In the genomic region with DNA sequence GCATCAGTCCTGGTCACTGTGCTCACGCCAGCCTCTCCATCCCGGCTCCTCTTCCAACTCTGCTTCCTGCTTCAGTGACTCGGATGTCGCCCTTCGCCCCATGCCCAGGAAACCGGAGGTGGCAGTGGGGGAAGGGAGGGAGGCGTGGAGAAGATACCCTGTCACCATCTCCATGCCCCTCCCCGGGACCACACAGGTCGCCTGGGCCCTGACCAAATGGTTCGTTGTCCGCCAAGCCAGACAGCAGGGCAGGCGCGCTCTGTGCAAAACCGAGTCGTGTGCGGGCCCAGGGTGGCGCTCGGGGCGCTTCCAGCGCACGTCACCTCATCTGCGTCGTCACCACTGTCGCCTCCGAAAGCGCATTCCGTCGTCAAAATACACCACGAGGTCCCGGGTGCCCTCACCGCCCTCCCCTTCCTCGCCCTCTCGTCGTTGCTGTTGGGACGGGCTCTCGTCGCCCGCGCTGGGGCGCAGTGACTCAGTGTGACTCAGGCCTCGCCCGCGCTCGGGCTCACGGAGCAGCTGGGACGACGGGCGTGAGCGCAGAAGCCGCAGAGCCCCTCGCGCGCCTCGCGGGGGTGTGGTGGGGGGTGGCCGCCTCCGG, we compare ENCODE assay signal across 8 cellular contexts. TPM values are rescaled to one million over a fixed set of nuclear protein-coding genes. Genes with fewer than 3 reads are reported as not detected.
A peak's percentile ranks its signal among the peaks of the same experiment; 100 is the strongest.
DNase-seq lines count a peak whose midpoint lies in the region; ATAC-seq and TF ChIP-seq lines count a peak whose summit lies in the region.

No MANE protein-coding gene starts in this region.

- peaks cover 6% of the 10 kb centered on the region for H3K27me3 ChIP-seq in colonic mucosa
- no peaks in the 10 kb centered on the region for H3K27me3 ChIP-seq in liver (ENCODE audit: control insufficient read depth in 4 of 4, insufficient read depth in 4 of 4, low read length in 3 of 4)

- intact Hi-C loops in colonic mucosa (cut with DNase I): no loop called here

- 7% methylated on average over 57 of the region's 57 CpGs for WGBS in liver

- no peak for TF ChIP-seq RAD21 in liver (IDR thresholded peaks at IDR 0.05)

- H3K36me3 ChIP-seq in colonic mucosa: no peaks in the 10 kb centered on the region
- H3K36me3 ChIP-seq in liver (ENCODE audit: control insufficient read depth in 4 of 4, insufficient read depth in 3 of 4, low read depth in 1 of 4, low read length in 3 of 4): no peaks in the 10 kb centered on the region

- H3K9me3 ChIP-seq in colonic mucosa (no peaks in the 10 kb centered on the region), liver (ENCODE audit: control insufficient read depth in 4 of 4, low read length in 3 of 4) (no peaks in the 10 kb centered on the region)

- TF ChIP-seq CTCF in colonic mucosa (IDR thresholded peaks at IDR 0.05) (no peak), liver (IDR thresholded peaks at IDR 0.05; ENCODE audit: low read depth, low read length, missing input control) (no peak)

- H3K4me1 ChIP-seq in colonic mucosa (peaks cover 12% of the 10 kb centered on the region), liver (ENCODE audit: control insufficient read depth in 4 of 4, insufficient read depth in 4 of 4, low read length in 3 of 4) (peaks cover 7 to 23% (median 12%) of the 10 kb centered on the region in 4 donors)

- peak; percentile 37 for DNase-seq in NCI-H510A (lab: John Stamatoyannopoulos, UW)
- no peak for DNase-seq in NCI-H510A treated with DMSO at 0.1 percent for 48 hours (lab: John Stamatoyannopoulos, UW)
- peak; percentile 85 to 87 for DNase-seq in activated CD4-positive, alpha-beta T cell treated with anti-CD3 and anti-CD28 coated beads for 4 hours
- DNase-seq in colonic mucosa: peak; percentile 60
- peak; percentile 70 to 77 for DNase-seq in stimulated activated CD4-positive, alpha-beta T cell treated with anti-CD3 and anti-CD28 coated beads, Interleukin-4, amount 100 ng/mL, for 48 hours (ENCODE audit: low read depth in 2 of 2)
- no peak for DNase-seq in NCI-H226

- H3K4me3 ChIP-seq in colonic mucosa: peak overlapping the region; percentile 41
- peak overlapping the region; percentile 34 to 66 (median 50) for H3K4me3 ChIP-seq in liver (ENCODE audit: low read depth in 1 of 3, low read length in 3 of 3)

- no peak for ATAC-seq in HG03460 (IDR thresholded peaks at IDR 0.05; ENCODE audit: unreplicated experiment)

- H3K27ac ChIP-seq in colonic mucosa (no peak overlapping the region), liver (ENCODE audit: low read depth in 1 of 2, low read length in 2 of 2) (peak overlapping the region; percentile 68 to 80)

- peak overlapping the region; percentile 46 to 60 for H3K9ac ChIP-seq in colonic mucosa (ENCODE audit: low read depth in 2 of 2, low read length in 2 of 2)
- H3K9ac ChIP-seq in liver (ENCODE audit: low read depth in 1 of 2, low read length in 2 of 2): peak overlapping the region in 1 of 2 donors; percentile 65

TF ChIP-seq in liver, 16 proteins besides CTCF, POLR2A, EP300 and RAD21:
- TF ChIP-seq, protein P1, sequence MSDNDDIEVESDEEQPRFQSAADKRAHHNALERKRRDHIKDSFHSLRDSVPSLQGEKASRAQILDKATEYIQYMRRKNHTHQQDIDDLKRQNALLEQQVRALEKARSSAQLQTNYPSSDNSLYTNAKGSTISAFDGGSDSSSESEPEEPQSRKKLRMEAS (IDR thresholded peaks at IDR 0.05): peak; percentile 57
- TF ChIP-seq, protein P2, sequence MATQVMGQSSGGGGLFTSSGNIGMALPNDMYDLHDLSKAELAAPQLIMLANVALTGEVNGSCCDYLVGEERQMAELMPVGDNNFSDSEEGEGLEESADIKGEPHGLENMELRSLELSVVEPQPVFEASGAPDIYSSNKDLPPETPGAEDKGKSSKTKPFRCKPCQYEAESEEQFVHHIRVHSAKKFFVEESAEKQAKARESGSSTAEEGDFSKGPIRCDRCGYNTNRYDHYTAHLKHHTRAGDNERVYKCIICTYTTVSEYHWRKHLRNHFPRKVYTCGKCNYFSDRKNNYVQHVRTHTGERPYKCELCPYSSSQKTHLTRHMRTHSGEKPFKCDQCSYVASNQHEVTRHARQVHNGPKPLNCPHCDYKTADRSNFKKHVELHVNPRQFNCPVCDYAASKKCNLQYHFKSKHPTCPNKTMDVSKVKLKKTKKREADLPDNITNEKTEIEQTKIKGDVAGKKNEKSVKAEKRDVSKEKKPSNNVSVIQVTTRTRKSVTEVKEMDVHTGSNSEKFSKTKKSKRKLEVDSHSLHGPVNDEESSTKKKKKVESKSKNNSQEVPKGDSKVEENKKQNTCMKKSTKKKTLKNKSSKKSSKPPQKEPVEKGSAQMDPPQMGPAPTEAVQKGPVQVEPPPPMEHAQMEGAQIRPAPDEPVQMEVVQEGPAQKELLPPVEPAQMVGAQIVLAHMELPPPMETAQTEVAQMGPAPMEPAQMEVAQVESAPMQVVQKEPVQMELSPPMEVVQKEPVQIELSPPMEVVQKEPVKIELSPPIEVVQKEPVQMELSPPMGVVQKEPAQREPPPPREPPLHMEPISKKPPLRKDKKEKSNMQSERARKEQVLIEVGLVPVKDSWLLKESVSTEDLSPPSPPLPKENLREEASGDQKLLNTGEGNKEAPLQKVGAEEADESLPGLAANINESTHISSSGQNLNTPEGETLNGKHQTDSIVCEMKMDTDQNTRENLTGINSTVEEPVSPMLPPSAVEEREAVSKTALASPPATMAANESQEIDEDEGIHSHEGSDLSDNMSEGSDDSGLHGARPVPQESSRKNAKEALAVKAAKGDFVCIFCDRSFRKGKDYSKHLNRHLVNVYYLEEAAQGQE (IDR thresholded peaks at IDR 0.05): peak; percentile 37
- TF ChIP-seq EGR1 (IDR thresholded peaks at IDR 0.05; ENCODE audit: low read depth in 2 of 2) (no peak), JUND (IDR thresholded peaks at IDR 0.05) (peak in 1 of 2 donors; percentile 12), SP1 (IDR thresholded peaks at IDR 0.05) (peak; percentile 47), FOXA2 (IDR thresholded peaks at IDR 0.05) (no peak), FOXA1 (IDR thresholded peaks at IDR 0.05) (no peak), GABPA (IDR thresholded peaks at IDR 0.05 in 1 of 2, conservative IDR thresholded peaks at IDR 0.05 in 1 of 2) (peak in 1 of 2 donors; percentile 70), TAF1 (conservative IDR thresholded peaks at IDR 0.05) (peak; percentile 49), NR2F2 (IDR thresholded peaks at IDR 0.05) (peak; percentile 58), HNF4G (IDR thresholded peaks at IDR 0.05) (no peak), YY1 (IDR thresholded peaks at IDR 0.05) (peak; percentile 84), HNF4A (conservative IDR thresholded peaks at IDR 0.05) (peak; percentile 59 to 61), RXRA (IDR thresholded peaks at IDR 0.05) (peak; percentile 29 to 45)
- TF ChIP-seq, protein P3, sequence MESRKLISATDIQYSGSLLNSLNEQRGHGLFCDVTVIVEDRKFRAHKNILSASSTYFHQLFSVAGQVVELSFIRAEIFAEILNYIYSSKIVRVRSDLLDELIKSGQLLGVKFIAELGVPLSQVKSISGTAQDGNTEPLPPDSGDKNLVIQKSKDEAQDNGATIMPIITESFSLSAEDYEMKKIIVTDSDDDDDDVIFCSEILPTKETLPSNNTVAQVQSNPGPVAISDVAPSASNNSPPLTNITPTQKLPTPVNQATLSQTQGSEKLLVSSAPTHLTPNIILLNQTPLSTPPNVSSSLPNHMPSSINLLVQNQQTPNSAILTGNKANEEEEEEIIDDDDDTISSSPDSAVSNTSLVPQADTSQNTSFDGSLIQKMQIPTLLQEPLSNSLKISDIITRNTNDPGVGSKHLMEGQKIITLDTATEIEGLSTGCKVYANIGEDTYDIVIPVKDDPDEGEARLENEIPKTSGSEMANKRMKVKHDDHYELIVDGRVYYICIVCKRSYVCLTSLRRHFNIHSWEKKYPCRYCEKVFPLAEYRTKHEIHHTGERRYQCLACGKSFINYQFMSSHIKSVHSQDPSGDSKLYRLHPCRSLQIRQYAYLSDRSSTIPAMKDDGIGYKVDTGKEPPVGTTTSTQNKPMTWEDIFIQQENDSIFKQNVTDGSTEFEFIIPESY (IDR thresholded peaks at IDR 0.05): no peak
- TF ChIP-seq, protein P4, sequence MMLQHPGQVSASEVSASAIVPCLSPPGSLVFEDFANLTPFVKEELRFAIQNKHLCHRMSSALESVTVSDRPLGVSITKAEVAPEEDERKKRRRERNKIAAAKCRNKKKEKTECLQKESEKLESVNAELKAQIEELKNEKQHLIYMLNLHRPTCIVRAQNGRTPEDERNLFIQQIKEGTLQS (IDR thresholded peaks at IDR 0.05): no peak

RNA-seq across cellular contexts. Expression of gene ZNF778, which starts 39.2 kb away (rescaled TPM):
- total RNA-seq in colonic mucosa (1 to 10 TPM; 3.9 to 6.4 TPM), liver (1 to 10 TPM; 6.6 to 9.2 TPM)
- 1 to 10 TPM in 1 of 2 donors, under 1 TPM in 1; 0.75 to 1.8 TPM for polyA plus RNA-seq in liver

RNA-seq across cellular contexts. Expression of gene SLC22A31, which starts 56.4 kb away (rescaled TPM):
- total RNA-seq in colonic mucosa (1 to 10 TPM in 1 of 2 donors, not detected in 1; 1.3 TPM), liver (under 1 TPM in 1 of 2 donors, not detected in 1; 0.50 TPM)
- polyA plus RNA-seq in liver: under 1 TPM; 0.15 to 0.48 TPM

Comparison
In these comparisons a context has a peak if more than half of its experiments do, and no peak if none do; other contexts are left out.
1. DNase-seq: peak in NCI-H510A (single experiment), activated CD4-positive, alpha-beta T cell treated with anti-CD3 and anti-CD28 coated beads for 4 hours (2 of 2), colonic mucosa (single experiment) and stimulated activated CD4-positive, alpha-beta T cell treated with anti-CD3 and anti-CD28 coated beads, Interleukin-4, amount 100 ng/mL, for 48 hours (2 of 2); none in NCI-H510A treated with DMSO at 0.1 percent for 48 hours (single experiment) and NCI-H226 (single experiment).